8 cellular contexts compared by ENCODE assay signal in genomic region chr5:34838785-34839714, GRCh38. TPM values are rescaled to one million over a fixed set of nuclear protein-coding genes. Genes with fewer than 3 reads are reported as not detected.
DNase-seq lines count a peak whose midpoint lies in the region; ATAC-seq and TF ChIP-seq lines count a peak whose summit lies in the region.

TTC23L (plus strand) TSS chr5:34839164; CDS start chr5:34840672, 1,508 bp downstream.

- H3K79me2 ChIP-seq in fibroblast of lung (ENCODE audit: control insufficient read depth, insufficient read depth, low read length): no peaks in the 10 kb centered on the region

- no peaks in the 10 kb centered on the region for H3K9me3 ChIP-seq in fibroblast of lung (ENCODE audit: control insufficient read depth, insufficient read depth, low read depth, low read length)

- H3K27ac ChIP-seq in fibroblast of lung (ENCODE audit: insufficient read depth, low read length): peak within 1 kb of the TSS; percentile 52

- peak within 1 kb of the TSS; percentile 82 to 99 (median 96) for H3K4me3 Mint-ChIP-seq in naive B cell

- H3K4me2 ChIP-seq in fibroblast of lung (ENCODE audit: extremely low read depth, insufficient read depth, low read length): peak within 1 kb of the TSS; percentile 67

- peak within 1 kb of the TSS; percentile 94 for H2AFZ ChIP-seq in fibroblast of lung (ENCODE audit: low read length)

- no peaks in the 10 kb centered on the region for H3K36me3 ChIP-seq in fibroblast of lung (ENCODE audit: control insufficient read depth, insufficient read depth, low read length)

- no peaks in the 10 kb centered on the region for H4K20me1 ChIP-seq in fibroblast of lung (ENCODE audit: control insufficient read depth, extremely low read depth, insufficient read depth, low read length)

- peaks cover 12 to 16% (median 14%) of the 10 kb centered on the region in 3 donors for H3K4me1 Mint-ChIP-seq in naive B cell

- H3K27me3 ChIP-seq in fibroblast of lung (ENCODE audit: control insufficient read depth, insufficient read depth, low read length): no peaks in the 10 kb centered on the region

- H3K27ac Mint-ChIP-seq in naive B cell: peak within 1 kb of the TSS; percentile 94 to 100 (median 99)

- H3K36me3 Mint-ChIP-seq in naive B cell: no peaks in the 10 kb centered on the region

- DNase-seq in COLO829 (ENCODE audit: low spot score) (peak; percentile 81), HT-29 (ENCODE audit: low spot score) (peak; percentile 98), NOMO-1 treated with dmso at 0.1 percent for 144 hours (lab: John Stamatoyannopoulos, UW; ENCODE audit: unreplicated experiment) (peak; percentile 94), activated T-helper 1 cell treated with Interleukin-2 at 50 U/mL for 16 hours (ENCODE audit: low read depth) (peak; percentile 81), fibroblast of lung (ENCODE audit: low read depth in 2 of 2) (peak; percentile 82 to 84), naive B cell (peak; percentile 91)
- DNase-seq in stimulated activated CD8-positive, alpha-beta memory T cell treated with anti-CD3 and anti-CD28 coated beads, Interleukin-7, amount 100 ng/mL, for 48 hours (ENCODE audit: extremely low read depth in 1 of 2, low read depth in 1 of 2): peak; percentile 73 to 87

- TF ChIP-seq CTCF in fibroblast of lung (conservative IDR thresholded peaks at IDR 0.05 in 1 of 2, IDR thresholded peaks at IDR 0.05 in 1 of 2; ENCODE audit: low read depth in 1 of 2, low read length in 2 of 2): no peak

- no peaks in the 10 kb centered on the region for H3K9me3 Mint-ChIP-seq in naive B cell

- ATAC-seq in GM21367 (IDR thresholded peaks at IDR 0.05; ENCODE audit: unreplicated experiment) (peak; percentile 97), naive B cell (ENCODE audit: low read depth in 2 of 2) (peak; percentile 89 to 92)

- H3K27me3 Mint-ChIP-seq in naive B cell: peaks cover 0 to 4% (median 0%) of the 10 kb centered on the region in 3 donors

- H3K4me3 ChIP-seq in fibroblast of lung (replicated peaks in 1 of 4; ENCODE audit: control extremely low read depth in 1 of 4, insufficient read depth in 1 of 4, low read depth in 3 of 4, low read length in 4 of 4): peak within 1 kb of the TSS; percentile 69 to 86 (median 76)

- H3K4me1 ChIP-seq in fibroblast of lung (ENCODE audit: control insufficient read depth, extremely low read depth, insufficient read depth, low read length): no peaks in the 10 kb centered on the region

- H3K9ac ChIP-seq in fibroblast of lung (ENCODE audit: insufficient read depth, low read length): peak within 1 kb of the TSS; percentile 66

RNA-seq across cellular contexts. Expression of gene TTC23L, which starts in this region (rescaled TPM):
- not detected in 2 replicates for total RNA-seq in HT-29 (2014; rRNA removed; shearing (Covaris generic))
- 0.26 and 0.33 TPM in 2 replicates for total RNA-seq in fibroblast of lung
- polyA plus RNA-seq in fibroblast of lung: 0.19 and 0.24 TPM in 2 replicates
- 0.22 TPM in 1 of 2 replicates, not detected in the other for polyA plus RNA-seq in fibroblast of lung (2012)
- polyA minus RNA-seq in fibroblast of lung (ENCODE audit: low replicate concordance): not detected in 2 replicates
- polyA plus RNA-seq in naive B cell (ENCODE audit: low read depth in 6 of 6): 1 to 10 TPM in 1 of 6 donors, under 1 TPM in 1, not detected in 4; 0.29 to 3.6 TPM

Comparison
In these comparisons a context has a peak if more than half of its experiments do, and no peak if none do; other contexts are left out.
1. Peak in every context shown above with its lines: DNase-seq, ATAC-seq, H3K4me3 ChIP-seq and H3K27ac ChIP-seq.
2. Peak in DNase-seq in HT-29; RNA of the gene not detected or under 1 TPM.
3. Peak in DNase-seq, H3K4me3 ChIP-seq, H3K27ac ChIP-seq, H3K9ac ChIP-seq and H3K4me2 ChIP-seq in fibroblast of lung; RNA of the gene not detected or under 1 TPM.